28 cellular contexts compared by ENCODE assay signal in the genomic region with DNA sequence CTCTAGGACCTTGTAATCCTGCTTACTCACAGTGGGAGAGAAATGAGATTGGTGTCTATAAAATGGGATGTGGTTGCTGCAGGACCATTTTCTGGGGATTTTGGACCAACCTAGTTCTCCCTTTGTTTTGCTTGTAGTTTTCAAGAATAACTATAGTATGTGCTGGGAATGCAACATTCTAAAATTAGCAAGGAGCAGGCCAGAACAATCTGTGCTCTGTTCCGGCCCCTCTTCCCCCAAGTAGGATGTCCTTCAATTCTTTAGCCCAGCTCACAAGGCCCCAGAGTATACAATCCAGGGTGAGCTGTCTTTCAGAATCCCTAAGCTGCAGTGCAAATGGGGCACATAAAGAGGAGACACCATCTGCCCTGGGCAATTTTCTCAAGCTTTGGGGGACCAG.
DNase-seq lines count a peak whose midpoint lies in the region; ATAC-seq, FAIRE-seq and TF ChIP-seq lines count a peak whose summit lies in the region.
"Had no signal": no experiment of that assay in that cellular context is flagged by ENCODE, and none has a peak within 500 bp of the region (broad histone marks: within the 10 kb centered on the region; RNA-seq: fewer than 3 reads in every experiment).

No MANE protein-coding gene starts in this region.

- H3K27me3 ChIP-seq in adipocyte (replicated peaks; ENCODE audit: control insufficient read depth, insufficient read depth, low read length) (no peaks in the 10 kb centered on the region), heart right ventricle (no peaks in the 10 kb centered on the region), gastrocnemius medialis (no peaks in the 10 kb centered on the region)
- H3K27me3 ChIP-seq: BE2C, neural progenitor cell, right lobe of liver, transverse colon had no signal

- WGBS in heart right ventricle, 2 donors, result 36 to 48% methylated on average over 1 of the region's 1 CpG

- no peak for TF ChIP-seq CTCF in heart right ventricle (IDR thresholded peaks at IDR 0.05)
- no peak for TF ChIP-seq CTCF in gastrocnemius medialis (IDR thresholded peaks at IDR 0.05 in 4 of 5, conservative IDR thresholded peaks at IDR 0.05 in 1 of 5)

- H3K9me3 ChIP-seq in adipocyte (ENCODE audit: control insufficient read depth, low read length) (peaks cover 19% of the 10 kb centered on the region), heart right ventricle (peaks cover 0 to 21% (median 0%) of the 10 kb centered on the region in 11 donors), gastrocnemius medialis (no peaks in the 10 kb centered on the region)
- H3K9me3 ChIP-seq: BE2C, right lobe of liver, transverse colon had no signal

- H3K4me3 ChIP-seq in adipocyte (ENCODE audit: low read length), result no peak overlapping the region
- H3K4me3 ChIP-seq in heart right ventricle, result no peak overlapping the region
- no peak overlapping the region for H3K4me3 ChIP-seq in gastrocnemius medialis
- H3K4me3 ChIP-seq: neural progenitor cell, right lobe of liver, SK-N-MC, transverse colon had no signal

- peaks cover 62% of the 10 kb centered on the region for H3K4me1 ChIP-seq in adipocyte (ENCODE audit: control insufficient read depth, insufficient read depth, low read length)
- peaks cover 0 to 35% (median 18%) of the 10 kb centered on the region in 9 donors for H3K4me1 ChIP-seq in heart right ventricle
- peaks cover 18 to 43% of the 10 kb centered on the region in 2 donors for H3K4me1 ChIP-seq in gastrocnemius medialis
- H3K4me1 ChIP-seq: BE2C, right lobe of liver, transverse colon had no signal

- peak; percentile 59 for DNase-seq in EH (ENCODE audit: low read depth)
- no peak for DNase-seq in adipocyte (ENCODE audit: low read depth)
- no peak for DNase-seq in heart right ventricle
- DNase-seq in gastrocnemius medialis, result no peak
- no peak for DNase-seq in urothelium cell line (ENCODE audit: low spot score)
- DNase-seq: activated CD4-positive, alpha-beta T cell treated with anti-CD3 and anti-CD28 coated beads for 36 hours; activated CD8-positive, alpha-beta memory T cell treated with anti-CD3 and anti-CD28 coated beads for 24 hours; activated effector memory CD4-positive, alpha-beta T cell treated with anti-CD3 and anti-CD28 coated beads, Interleukin-2, amount 50 U/mL, for 16 hours; activated naive CD8-positive, alpha-beta T cell treated with anti-CD3 and anti-CD28 coated beads for 36 hours; BE2C; CD8-positive, alpha-beta memory T cell; GOT3; head of caudate nucleus; mammary epithelial cell; NCI-H1417; NCI-H2081; NCI-H226; posterior cingulate gyrus; right lobe of liver; stimulated activated naive CD8-positive, alpha-beta T cell treated with anti-CD3 and anti-CD28 coated beads, Interleukin-15, amount 100 ng/mL, for 72 hours; T-helper 2 cell; transverse colon had no signal

- peak overlapping the region; percentile 68 for H3K9ac ChIP-seq in adipocyte (ENCODE audit: low read length)
- H3K9ac ChIP-seq: neural progenitor cell had no signal

- ATAC-seq in heart right ventricle (peak; percentile 44 to 87 (median 68)), gastrocnemius medialis (peak; percentile 37 to 51), HG03139 (IDR thresholded peaks at IDR 0.05; ENCODE audit: unreplicated experiment) (no peak), GM19397 (IDR thresholded peaks at IDR 0.05; ENCODE audit: unreplicated experiment) (no peak), GM19328 (IDR thresholded peaks at IDR 0.05; ENCODE audit: unreplicated experiment) (no peak)
- ATAC-seq: activated CD4-positive, alpha-beta T cell treated with anti-CD3 and anti-CD28 coated beads for 36 hours; right lobe of liver; stimulated activated naive CD8-positive, alpha-beta T cell treated with anti-CD3 and anti-CD28 coated beads, Interleukin-15, amount 100 ng/mL, for 72 hours had no signal

- TF ChIP-seq POLR2A in gastrocnemius medialis (IDR thresholded peaks at IDR 0.05), result no peak

- H3K27ac ChIP-seq in heart right ventricle, result peak overlapping the region in 6 of 10 donors; percentile 10 to 59 (median 33)
- peak overlapping the region; percentile 16 to 80 (median 64) for H3K27ac ChIP-seq in gastrocnemius medialis
- H3K27ac ChIP-seq: neural progenitor cell, right lobe of liver, SK-N-MC, transverse colon had no signal

- in situ Hi-C loops in gastrocnemius medialis (cut with MboI; ENCODE audit: low sequenced_read_pairs in 4 of 4), result no loop called here

- FAIRE-seq in urothelium cell line (lab: Jason Lieb, UNC), result no peak
- FAIRE-seq: GM12892 had no signal

- intact Hi-C loops in heart right ventricle (cut with DNase I) (loop anchor here in 4 of 10 donors (10.0 kb wide), 4 partner anchors 162 to 848 kb away; a partner anchor contains a TSS), gastrocnemius medialis (cut with DNase I; ENCODE audit: low total_unique reads) (loop anchor here (10.0 kb wide), 2 partner anchors 312 to 482 kb away; no protein-coding TSS in a partner anchor)

- H3K36me3 ChIP-seq in adipocyte (ENCODE audit: control insufficient read depth, insufficient read depth, low read length, severe bottlenecking) (no peaks in the 10 kb centered on the region), heart right ventricle (no peaks in the 10 kb centered on the region), gastrocnemius medialis (no peaks in the 10 kb centered on the region)
- H3K36me3 ChIP-seq: BE2C, neural progenitor cell, right lobe of liver, transverse colon had no signal

Comparison
In these comparisons a context has a peak if more than half of its experiments do, and no peak if none do; other contexts are left out.
1. ATAC-seq: peak in heart right ventricle (8 of 8) and gastrocnemius medialis (2 of 2); none in HG03139 (single experiment), GM19397 (single experiment) and GM19328 (single experiment).